Comparison of ENCODE assay signal across 18 cellular contexts in genomic region chr22:37430941-37431340, GRCh38. TPM values are rescaled to one million over a fixed set of nuclear protein-coding genes. Genes with fewer than 3 reads are reported as not detected.
A peak's percentile ranks its signal among the peaks of the same experiment; 100 is the strongest.
DNase-seq lines count a peak whose midpoint lies in the region; ATAC-seq and TF ChIP-seq lines count a peak whose summit lies in the region.
"Had no signal": no experiment of that assay in that cellular context is flagged by ENCODE, and none has a peak within 500 bp of the region (broad histone marks: within the 10 kb centered on the region; RNA-seq: fewer than 3 reads in every experiment).

No MANE protein-coding gene starts in this region.

- ATAC-seq in IMR-90 (ENCODE audit: low read depth), result no peak

- H3K4me1 ChIP-seq in ACC112 (ENCODE audit: control insufficient read depth, insufficient read depth, low read length, unreplicated experiment) (peaks cover 27% of the 10 kb centered on the region), IMR-90 (ENCODE audit: control insufficient read depth, insufficient read depth, low read length) (peaks cover 17% of the 10 kb centered on the region), mammary epithelial cell (ENCODE audit: insufficient read depth, low read length) (peaks cover 34% of the 10 kb centered on the region), osteoblast (ENCODE audit: insufficient read depth, low read length) (peaks cover 14% of the 10 kb centered on the region), transverse colon (peaks cover 0 to 9% (median 6%) of the 10 kb centered on the region in 4 donors)

- CTCF ChIA-PET in IMR-90 (lab: Yijun Ruan, JAX), result no interaction called here
- CTCF ChIA-PET in mammary epithelial cell (lab: Charles Lee; ENCODE audit: low non-redundant PET), result no interaction called here

- H3K14ac ChIP-seq in IMR-90 (replicated peaks; ENCODE audit: low read depth, low read length), result peak overlapping the region; percentile 97

- H3K27me3 ChIP-seq in ACC112 (ENCODE audit: insufficient read depth, low read length), result no peaks in the 10 kb centered on the region
- no peaks in the 10 kb centered on the region for H3K27me3 ChIP-seq in IMR-90 (ENCODE audit: control insufficient read depth, insufficient read depth, low read length)
- no peaks in the 10 kb centered on the region for H3K27me3 ChIP-seq in mammary epithelial cell (ENCODE audit: insufficient read depth, low read length)
- H3K27me3 ChIP-seq in osteoblast (ENCODE audit: insufficient read depth, low read length), result peaks cover 30% of the 10 kb centered on the region
- H3K27me3 ChIP-seq in transverse colon, result peaks cover 94% of the 10 kb centered on the region

- H3K56ac ChIP-seq in IMR-90 (ENCODE audit: extremely low read depth, insufficient read depth, low read length), result no peak overlapping the region

- no peak for TF ChIP-seq CTCF in IMR-90 (conservative IDR thresholded peaks at IDR 0.05; ENCODE audit: low read depth, low read length)
- no peak for TF ChIP-seq CTCF in mammary epithelial cell (conservative IDR thresholded peaks at IDR 0.05 in 1 of 2, IDR thresholded peaks at IDR 0.05 in 1 of 2; ENCODE audit: extremely low read depth in 1 of 2, insufficient read depth in 1 of 2, low read depth in 1 of 2, low read length in 2 of 2)
- no peak for TF ChIP-seq CTCF in osteoblast (IDR thresholded peaks at IDR 0.05; ENCODE audit: extremely low read depth, low read depth, low read length)
- TF ChIP-seq CTCF in transverse colon (IDR thresholded peaks at IDR 0.05), result no peak

- H3K9me1 ChIP-seq in IMR-90 (ENCODE audit: insufficient read depth, low read length), result peaks cover 22% of the 10 kb centered on the region

- peak overlapping the region; percentile 99 for H3K4ac ChIP-seq in IMR-90 (ENCODE audit: low read depth, low read length)

- H3K4me3 ChIP-seq in ACC112 (ENCODE audit: low read depth, low read length) (no peak overlapping the region), IMR-90 (ENCODE audit: insufficient read depth, low read depth, low read length) (no peak overlapping the region), mammary epithelial cell (replicated peaks in 1 of 3; ENCODE audit: insufficient read depth in 1 of 3, low read depth in 2 of 3, low read length in 3 of 3) (no peak overlapping the region), osteoblast (ENCODE audit: insufficient read depth, low read length) (no peak overlapping the region), transverse colon (no peak overlapping the region)
- H3K4me3 ChIP-seq: SK-N-MC had no signal

- H2AK9ac ChIP-seq in IMR-90 (replicated peaks; ENCODE audit: low read depth, low read length, poor library complexity), result no peak overlapping the region

- dilution Hi-C loops in IMR-90 (cut with HindIII; ENCODE audit: low sequenced_read_pairs, unreplicated experiment), result no loop called here
- dilution Hi-C loops in mammary epithelial cell (cut with HindIII; ENCODE audit: low sequenced_read_pairs), result loop anchor here (10.0 kb wide), 1 partner anchor 376 kb away; the partner anchor contains the start of gene KCTD17

- H3K9ac ChIP-seq in IMR-90 (ENCODE audit: low read depth, low read length) (no peak overlapping the region), mammary epithelial cell (ENCODE audit: insufficient read depth, low read length) (no peak overlapping the region)

- H3K23ac ChIP-seq in IMR-90 (ENCODE audit: low read depth, low read length), result peak overlapping the region; percentile 68

- no peak overlapping the region for H4K5ac ChIP-seq in IMR-90 (ENCODE audit: low read depth, low read length)

- H2BK15ac ChIP-seq in IMR-90 (ENCODE audit: low read depth, low read length), result peak overlapping the region; percentile 95

- H2BK20ac ChIP-seq in IMR-90 (ENCODE audit: low read depth, low read length), result peak overlapping the region; percentile 99

- no peak overlapping the region for H3K4me2 ChIP-seq in IMR-90 (ENCODE audit: low read depth, low read length)
- H3K4me2 ChIP-seq in mammary epithelial cell (ENCODE audit: insufficient read depth, low read depth, low read length), result peak overlapping the region; percentile 43
- H3K4me2 ChIP-seq in osteoblast (ENCODE audit: insufficient read depth, low read length), result no peak overlapping the region

- H3K9me3 ChIP-seq in IMR-90 (ENCODE audit: control insufficient read depth, insufficient read depth, low read length), result peaks cover 19% of the 10 kb centered on the region
- peaks cover 18% of the 10 kb centered on the region for H3K9me3 ChIP-seq in mammary epithelial cell (replicated peaks; ENCODE audit: insufficient read depth, low read length)
- H3K9me3 ChIP-seq in osteoblast (ENCODE audit: low read depth, low read length), result peaks cover 9% of the 10 kb centered on the region
- no peaks in the 10 kb centered on the region for H3K9me3 ChIP-seq in transverse colon

- H3K36me3 ChIP-seq in ACC112 (ENCODE audit: insufficient read depth, low read length) (no peaks in the 10 kb centered on the region), IMR-90 (ENCODE audit: control insufficient read depth, insufficient read depth, low read length) (no peaks in the 10 kb centered on the region), mammary epithelial cell (ENCODE audit: insufficient read depth, low read length) (no peaks in the 10 kb centered on the region), osteoblast (ENCODE audit: insufficient read depth, low read length) (no peaks in the 10 kb centered on the region), transverse colon (no peaks in the 10 kb centered on the region)

- H3K79me2 ChIP-seq in ACC112 (ENCODE audit: control insufficient read depth, insufficient read depth, low read length, unreplicated experiment) (no peaks in the 10 kb centered on the region), mammary epithelial cell (ENCODE audit: insufficient read depth, low read length) (no peaks in the 10 kb centered on the region), osteoblast (ENCODE audit: insufficient read depth, low read length) (no peaks in the 10 kb centered on the region)

- TF ChIP-seq EP300 in transverse colon (IDR thresholded peaks at IDR 0.05; ENCODE audit: low read depth), result no peak

- no peak for TF ChIP-seq POLR2A in IMR-90 (IDR thresholded peaks at IDR 0.05; ENCODE audit: low read depth, low read length)
- TF ChIP-seq POLR2A in transverse colon (IDR thresholded peaks at IDR 0.05), result no peak

- H3K79me1 ChIP-seq in IMR-90 (ENCODE audit: low read depth in 1 of 2, low read length in 2 of 2), result peaks cover 3 to 16% of the 10 kb centered on the region in 2 experiments; a peak in 1 of 4 replicates

- BruUV-seq in IMR-90 (replicated peaks; lab: Mats Ljungman, UMichigan), result no TSS peak
- BruUV-seq in mammary epithelial cell (replicated peaks; lab: Mats Ljungman, UMichigan), result no TSS peak

- peak overlapping the region; percentile 98 for H4K91ac ChIP-seq in IMR-90 (ENCODE audit: insufficient read depth, low read depth, low read length)

- no peak overlapping the region for H3K18ac ChIP-seq in IMR-90 (ENCODE audit: low read depth, low read length)

- H4K20me1 ChIP-seq in IMR-90 (ENCODE audit: insufficient read depth, low read length) (peaks cover 3% of the 10 kb centered on the region; the same call in 1 of the 2 replicates), mammary epithelial cell (ENCODE audit: insufficient read depth, low read length) (no peaks in the 10 kb centered on the region), osteoblast (ENCODE audit: insufficient read depth, low read length) (peaks cover 6% of the 10 kb centered on the region)

- intact Hi-C loops in IMR-90 (cut with micrococcal nuclease), result no loop called here
- intact Hi-C loops in mammary epithelial cell (cut with micrococcal nuclease), result no loop called here
- intact Hi-C loops in transverse colon (cut with DNase I; ENCODE audit: low total_unique reads), result no loop called here

- H3K27ac ChIP-seq in ACC112 (ENCODE audit: low read depth, low read length) (peak overlapping the region; percentile 89; the same call in 1 of the 2 replicates), IMR-90 (ENCODE audit: insufficient read depth, low read length) (peak overlapping the region; percentile 32; the same call in 1 of the 2 replicates), mammary epithelial cell (ENCODE audit: insufficient read depth, low read depth, low read length) (peak overlapping the region; percentile 82), osteoblast (ENCODE audit: low read depth, low read length) (no peak overlapping the region), transverse colon (no peak overlapping the region)
- H3K27ac ChIP-seq: SK-N-MC had no signal

- H2BK5ac ChIP-seq in IMR-90 (ENCODE audit: low read depth, low read length, poor library complexity, severe bottlenecking), result peak overlapping the region; percentile 96

- WGBS in IMR-90 (ENCODE audit: extremely low coverage in 2 of 2, insufficient read length in 1 of 2), 2 experiments, result 57% methylated on average over 2 of the region's 6 CpGs; no CpG with 5 or more reads in 1 of the 2 experiments
- 76% methylated on average over 4 of the region's 6 CpGs for WGBS in mammary epithelial cell (ENCODE audit: low coverage, missing lambda C conversion rate)
- WGBS in transverse colon (ENCODE audit: low coverage in 1 of 2), 2 donors, result 69 to 79% methylated on average over 2 to 6 of the region's 6 CpGs

- DNase-seq in IMR-90, result no peak
- DNase-seq in mammary epithelial cell, result no peak
- peak; percentile 75 for DNase-seq in osteoblast (ENCODE audit: insufficient read length, low spot score, missing footprints)
- DNase-seq in NCI-H1694 treated with DMSO at 0.1 percent for 48 hours (lab: John Stamatoyannopoulos, UW), result no peak
- no peak for DNase-seq in SHP77 (lab: John Stamatoyannopoulos, UW)
- no peak for DNase-seq in transverse colon
- DNase-seq: AML-193, COR-L47, Kasumi-1, NCI-H1105, NCI-H1694, NCI-H69, RPMI8226 had no signal

- H2AFZ ChIP-seq in ACC112 (ENCODE audit: low read length, unreplicated experiment) (no peak overlapping the region), IMR-90 (replicated peaks; ENCODE audit: low read length, poor library complexity) (peak overlapping the region; percentile 61), mammary epithelial cell (ENCODE audit: low read depth, low read length) (no peak overlapping the region), osteoblast (ENCODE audit: low read length) (no peak overlapping the region)

- in situ Hi-C loops in IMR-90 (cut with MboI; ENCODE audit: low sequenced_read_pairs), result no loop called here
- in situ Hi-C loops in mammary epithelial cell (cut with MboI; ENCODE audit: low sequenced_read_pairs in 2 of 2), result loop anchor here in 1 of 2 donors (5.0 kb wide), 1 partner anchor 104 kb away; no protein-coding TSS in a partner anchor
- in situ Hi-C loops in transverse colon (cut with MboI; ENCODE audit: low pct_ligation_motif_present in 1 of 4, low pct_unique_long_range_greater_than_20kb in 1 of 4, low sequenced_read_pairs in 3 of 4), result loop anchor here in 2 of 4 donors (10.0 kb wide), 2 partner anchors 106 to 116 kb away; no protein-coding TSS in a partner anchor

- no peak for TF ChIP-seq RAD21 in IMR-90 (IDR thresholded peaks at IDR 0.05; ENCODE audit: low read length)

- peak overlapping the region; percentile 92 for H2AK5ac ChIP-seq in IMR-90 (ENCODE audit: low read depth, low read length)

- H2BK120ac ChIP-seq in IMR-90 (ENCODE audit: low read depth, low read length), result peak overlapping the region; percentile 99

- POLR2A ChIA-PET in IMR-90 (lab: Charles Lee; ENCODE audit: unreplicated experiment), result interaction anchor here (0.7 kb wide), 1 partner anchor 97 kb away, joined by 3 read pairs; no protein-coding TSS in a partner anchor

- H4K8ac ChIP-seq in IMR-90 (ENCODE audit: low read depth in 2 of 2, low read length in 2 of 2), result peak overlapping the region; percentile 86; a peak in 3 of 4 replicates

RNA-seq across cellular contexts. Expression of gene ELFN2, which starts 3.7 kb away (rescaled TPM):
- total RNA-seq in IMR-90 (2012; rRNA removed), result 0.72 and 0.83 TPM in 2 replicates
- polyA plus RNA-seq in IMR-90 (2012; rRNA removed), result 5.0 and 6.3 TPM in 2 replicates
- 2.2 and 4.8 TPM in 2 replicates for polyA plus RNA-seq in IMR-90 (2012; cell fraction: cytosol; rRNA removed)
- polyA plus RNA-seq in IMR-90 (2012; cell fraction: nucleus; rRNA removed; ENCODE audit: low replicate concordance), result 13.5 and 26.9 TPM in 2 replicates
- 1 to 10 TPM in 1 of 2 donors, under 1 TPM in 1; under 0.01 to 6.1 TPM for total RNA-seq in mammary epithelial cell
- 3.2 TPM for polyA plus RNA-seq in mammary epithelial cell
- polyA minus RNA-seq in mammary epithelial cell, result 7.5 TPM
- under 0.01 and 0.29 TPM in 2 replicates for total RNA-seq in osteoblast
- under 1 TPM in 2 of 4 donors, not detected in 2; under 0.01 TPM for total RNA-seq in transverse colon
- polyA plus RNA-seq: CD14-positive monocyte, IgD-negative memory B cell had no signal

RNA-seq across cellular contexts. Expression of gene MFNG, which starts 55.2 kb away (rescaled TPM):
- total RNA-seq in IMR-90 (2012; rRNA removed) (not detected in 2 replicates), mammary epithelial cell (10 to 100 TPM in 1 of 2 donors, 1 to 10 TPM in 1; 3.5 to 48.9 TPM), osteoblast (0.29 and 0.72 TPM in 2 replicates), transverse colon (10 to 100 TPM in 3 of 4 donors, 1 to 10 TPM in 1; 2.8 to 26.4 (median 15.7) TPM)
- polyA plus RNA-seq in IMR-90 (2012; rRNA removed) (0.15 and 0.24 TPM in 2 replicates), mammary epithelial cell (6.0 TPM)
- 0.08 and 0.34 TPM in 2 replicates for polyA plus RNA-seq in IMR-90 (2012; cell fraction: cytosol; rRNA removed)
- 0.91 and 1.7 TPM in 2 replicates for polyA plus RNA-seq in IMR-90 (2012; cell fraction: nucleus; rRNA removed; ENCODE audit: low replicate concordance)
- not detected for polyA minus RNA-seq in mammary epithelial cell
- total RNA-seq: HT1080 had no signal

Comparison
In these comparisons a context has a peak if more than half of its experiments do, and no peak if none do; other contexts are left out.
1. H3K27ac ChIP-seq: peak in ACC112 (single experiment), IMR-90 (single experiment) and mammary epithelial cell (single experiment); none in osteoblast (single experiment) and transverse colon (0 of 4).